In genomic region chr6:26285143-26286134, GRCh38 we compare ENCODE assay signal across 1 cellular context.
A peak's percentile ranks its signal among the peaks of the same experiment; 100 is the strongest.
TF ChIP-seq lines count a peak whose summit lies in the region.

No MANE protein-coding gene starts in this region.

TF ChIP-seq in HepG2, 621 proteins besides CTCF, POLR2A, EP300 and RAD21 (continued from another document and continues in another):
- peak; percentile 72; the same call in 1 of the 2 replicates for TF ChIP-seq HMGXB3 (CRISPR knock-in tag; IDR thresholded peaks at IDR 0.05; ENCODE audit: borderline replicate concordance)
- peak; percentile 90 for TF ChIP-seq ZSCAN21 (CRISPR knock-in tag; IDR thresholded peaks at IDR 0.05; ENCODE audit: borderline replicate concordance)
- peak; percentile 37; the same call in 1 of the 2 replicates for TF ChIP-seq NFKBIZ (CRISPR knock-in tag; IDR thresholded peaks at IDR 0.05)
- TF ChIP-seq ZNF83 (CRISPR knock-in tag; IDR thresholded peaks at IDR 0.05; ENCODE audit: borderline replicate concordance): no peak; the same call in 1 of the 2 replicates
- peak; percentile 95 for TF ChIP-seq ZEB1 (IDR thresholded peaks at IDR 0.05; ENCODE audit: insufficient replicate concordance, low read depth)
- peak; percentile 78 for TF ChIP-seq ELF1 (CRISPR knock-in tag; IDR thresholded peaks at IDR 0.05)
- TF ChIP-seq LCORL (IDR thresholded peaks at IDR 0.05): peak; percentile 36; the same call in 1 of the 2 replicates
- TF ChIP-seq LCORL (CRISPR knock-in tag; IDR thresholded peaks at IDR 0.05): peak; percentile 75
- TF ChIP-seq ZMAT3 (CRISPR knock-in tag; conservative IDR thresholded peaks at IDR 0.05): 0 out of 2 replicates have a peak, but pooled peaks have one; percentile 84
- TF ChIP-seq CREM (IDR thresholded peaks at IDR 0.05): peak; percentile 97
- TF ChIP-seq CREM (CRISPR knock-in tag; IDR thresholded peaks at IDR 0.05): no peak
- TF ChIP-seq HHEX (CRISPR knock-in tag; IDR thresholded peaks at IDR 0.05): no peak
- TF ChIP-seq ZNF816 (CRISPR knock-in tag; IDR thresholded peaks at IDR 0.05; ENCODE audit: borderline replicate concordance): peak; percentile 87
- TF ChIP-seq DBP (CRISPR knock-in tag; IDR thresholded peaks at IDR 0.05; ENCODE audit: not compliant biosample characterization): peak; percentile 89
- TF ChIP-seq ZFAT (CRISPR knock-in tag; conservative IDR thresholded peaks at IDR 0.05): no peak
- peak; percentile 61 for TF ChIP-seq NFYB (CRISPR knock-in tag; IDR thresholded peaks at IDR 0.05)
- TF ChIP-seq ZNF263 (CRISPR knock-in tag; IDR thresholded peaks at IDR 0.05): peak; percentile 42; the same call in 1 of the 2 replicates
- TF ChIP-seq ARID5B (CRISPR knock-in tag; IDR thresholded peaks at IDR 0.05): peak; percentile 85
- TF ChIP-seq HIVEP1 (CRISPR knock-in tag; IDR thresholded peaks at IDR 0.05): no peak; the same call in 1 of the 2 replicates
- no peak; the same call in 1 of the 2 replicates for TF ChIP-seq RCOR2 (CRISPR knock-in tag; IDR thresholded peaks at IDR 0.05)
- no peak for TF ChIP-seq HNRNPK (IDR thresholded peaks at IDR 0.05; ENCODE audit: low read depth, low read length, poor library complexity, severe bottlenecking)
- no peak; a peak in 1 of 4 replicates for TF ChIP-seq ATF4 (CRISPR knock-in tag; IDR thresholded peaks at IDR 0.05)
- no peak; the same call in 1 of the 2 replicates for TF ChIP-seq SNAI1 (CRISPR knock-in tag; IDR thresholded peaks at IDR 0.05; ENCODE audit: borderline replicate concordance)
- TF ChIP-seq, protein P1, sequence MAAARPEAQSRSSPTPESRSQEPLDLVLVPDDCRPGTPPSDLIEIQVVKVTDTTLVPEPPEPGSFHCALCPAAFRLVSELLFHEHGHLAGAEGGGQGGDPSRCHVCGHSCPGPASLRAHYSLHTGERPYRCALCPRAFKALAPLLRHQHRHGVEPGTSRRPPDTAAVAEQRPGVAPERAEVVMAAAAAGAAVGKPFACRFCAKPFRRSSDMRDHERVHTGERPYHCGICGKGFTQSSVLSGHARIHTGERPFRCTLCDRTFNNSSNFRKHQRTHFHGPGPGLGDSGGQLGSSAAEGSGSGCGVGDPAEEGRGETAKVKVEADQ (CRISPR knock-in tag; IDR thresholded peaks at IDR 0.05; ENCODE audit: borderline replicate concordance): peak; percentile 91
- TF ChIP-seq, protein P2, sequence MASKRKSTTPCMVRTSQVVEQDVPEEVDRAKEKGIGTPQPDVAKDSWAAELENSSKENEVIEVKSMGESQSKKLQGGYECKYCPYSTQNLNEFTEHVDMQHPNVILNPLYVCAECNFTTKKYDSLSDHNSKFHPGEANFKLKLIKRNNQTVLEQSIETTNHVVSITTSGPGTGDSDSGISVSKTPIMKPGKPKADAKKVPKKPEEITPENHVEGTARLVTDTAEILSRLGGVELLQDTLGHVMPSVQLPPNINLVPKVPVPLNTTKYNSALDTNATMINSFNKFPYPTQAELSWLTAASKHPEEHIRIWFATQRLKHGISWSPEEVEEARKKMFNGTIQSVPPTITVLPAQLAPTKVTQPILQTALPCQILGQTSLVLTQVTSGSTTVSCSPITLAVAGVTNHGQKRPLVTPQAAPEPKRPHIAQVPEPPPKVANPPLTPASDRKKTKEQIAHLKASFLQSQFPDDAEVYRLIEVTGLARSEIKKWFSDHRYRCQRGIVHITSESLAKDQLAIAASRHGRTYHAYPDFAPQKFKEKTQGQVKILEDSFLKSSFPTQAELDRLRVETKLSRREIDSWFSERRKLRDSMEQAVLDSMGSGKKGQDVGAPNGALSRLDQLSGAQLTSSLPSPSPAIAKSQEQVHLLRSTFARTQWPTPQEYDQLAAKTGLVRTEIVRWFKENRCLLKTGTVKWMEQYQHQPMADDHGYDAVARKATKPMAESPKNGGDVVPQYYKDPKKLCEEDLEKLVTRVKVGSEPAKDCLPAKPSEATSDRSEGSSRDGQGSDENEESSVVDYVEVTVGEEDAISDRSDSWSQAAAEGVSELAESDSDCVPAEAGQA (IDR thresholded peaks at IDR 0.05; ENCODE audit: low read depth): peak; percentile 78
- TF ChIP-seq, protein P2 (CRISPR knock-in tag; IDR thresholded peaks at IDR 0.05; ENCODE audit: borderline replicate concordance): peak; percentile 92; the same call in 1 of the 2 replicates
- TF ChIP-seq STAG1 (CRISPR knock-in tag; IDR thresholded peaks at IDR 0.05): peak; percentile 26
- TF ChIP-seq CENPT (CRISPR knock-in tag; IDR thresholded peaks at IDR 0.05; ENCODE audit: low read depth): peak; percentile 81; the same call in 1 of the 2 replicates
- TF ChIP-seq NR2F2 (IDR thresholded peaks at IDR 0.05; ENCODE audit: borderline replicate concordance, low read depth): peak; percentile 69; the same call in 1 of the 2 replicates
- TF ChIP-seq ISX (CRISPR knock-in tag; conservative IDR thresholded peaks at IDR 0.05): no peak; the same call in none of the 2 replicates
- TF ChIP-seq, protein P3, sequence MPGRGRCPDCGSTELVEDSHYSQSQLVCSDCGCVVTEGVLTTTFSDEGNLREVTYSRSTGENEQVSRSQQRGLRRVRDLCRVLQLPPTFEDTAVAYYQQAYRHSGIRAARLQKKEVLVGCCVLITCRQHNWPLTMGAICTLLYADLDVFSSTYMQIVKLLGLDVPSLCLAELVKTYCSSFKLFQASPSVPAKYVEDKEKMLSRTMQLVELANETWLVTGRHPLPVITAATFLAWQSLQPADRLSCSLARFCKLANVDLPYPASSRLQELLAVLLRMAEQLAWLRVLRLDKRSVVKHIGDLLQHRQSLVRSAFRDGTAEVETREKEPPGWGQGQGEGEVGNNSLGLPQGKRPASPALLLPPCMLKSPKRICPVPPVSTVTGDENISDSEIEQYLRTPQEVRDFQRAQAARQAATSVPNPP (CRISPR knock-in tag; IDR thresholded peaks at IDR 0.05): no peak
- peak; percentile 60; the same call in 1 of the 2 replicates for TF ChIP-seq SRF (IDR thresholded peaks at IDR 0.05; ENCODE audit: low read depth, low read length)
- TF ChIP-seq, protein P4, sequence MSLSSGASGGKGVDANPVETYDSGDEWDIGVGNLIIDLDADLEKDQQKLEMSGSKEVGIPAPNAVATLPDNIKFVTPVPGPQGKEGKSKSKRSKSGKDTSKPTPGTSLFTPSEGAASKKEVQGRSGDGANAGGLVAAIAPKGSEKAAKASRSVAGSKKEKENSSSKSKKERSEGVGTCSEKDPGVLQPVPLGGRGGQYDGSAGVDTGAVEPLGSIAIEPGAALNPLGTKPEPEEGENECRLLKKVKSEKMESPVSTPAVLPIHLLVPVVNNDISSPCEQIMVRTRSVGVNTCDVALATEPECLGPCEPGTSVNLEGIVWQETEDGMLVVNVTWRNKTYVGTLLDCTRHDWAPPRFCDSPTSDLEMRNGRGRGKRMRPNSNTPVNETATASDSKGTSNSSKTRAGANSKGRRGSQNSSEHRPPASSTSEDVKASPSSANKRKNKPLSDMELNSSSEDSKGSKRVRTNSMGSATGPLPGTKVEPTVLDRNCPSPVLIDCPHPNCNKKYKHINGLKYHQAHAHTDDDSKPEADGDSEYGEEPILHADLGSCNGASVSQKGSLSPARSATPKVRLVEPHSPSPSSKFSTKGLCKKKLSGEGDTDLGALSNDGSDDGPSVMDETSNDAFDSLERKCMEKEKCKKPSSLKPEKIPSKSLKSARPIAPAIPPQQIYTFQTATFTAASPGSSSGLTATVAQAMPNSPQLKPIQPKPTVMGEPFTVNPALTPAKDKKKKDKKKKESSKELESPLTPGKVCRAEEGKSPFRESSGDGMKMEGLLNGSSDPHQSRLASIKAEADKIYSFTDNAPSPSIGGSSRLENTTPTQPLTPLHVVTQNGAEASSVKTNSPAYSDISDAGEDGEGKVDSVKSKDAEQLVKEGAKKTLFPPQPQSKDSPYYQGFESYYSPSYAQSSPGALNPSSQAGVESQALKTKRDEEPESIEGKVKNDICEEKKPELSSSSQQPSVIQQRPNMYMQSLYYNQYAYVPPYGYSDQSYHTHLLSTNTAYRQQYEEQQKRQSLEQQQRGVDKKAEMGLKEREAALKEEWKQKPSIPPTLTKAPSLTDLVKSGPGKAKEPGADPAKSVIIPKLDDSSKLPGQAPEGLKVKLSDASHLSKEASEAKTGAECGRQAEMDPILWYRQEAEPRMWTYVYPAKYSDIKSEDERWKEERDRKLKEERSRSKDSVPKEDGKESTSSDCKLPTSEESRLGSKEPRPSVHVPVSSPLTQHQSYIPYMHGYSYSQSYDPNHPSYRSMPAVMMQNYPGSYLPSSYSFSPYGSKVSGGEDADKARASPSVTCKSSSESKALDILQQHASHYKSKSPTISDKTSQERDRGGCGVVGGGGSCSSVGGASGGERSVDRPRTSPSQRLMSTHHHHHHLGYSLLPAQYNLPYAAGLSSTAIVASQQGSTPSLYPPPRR (CRISPR knock-in tag; IDR thresholded peaks at IDR 0.05; ENCODE audit: borderline replicate concordance): peak; percentile 57; the same call in 1 of the 2 replicates
- TF ChIP-seq SMARCC2 (IDR thresholded peaks at IDR 0.05): no peak
- 0 out of 2 replicates have a peak, but pooled peaks have one; percentile 86 for TF ChIP-seq ARID2 (CRISPR knock-in tag; IDR thresholded peaks at IDR 0.05; ENCODE audit: borderline replicate concordance)
